In genomic region chr2:112713585-112713925, GRCh38 we compare ENCODE assay signal across 14 cellular contexts. TPM values are rescaled to one million over a fixed set of nuclear protein-coding genes. Genes with fewer than 3 reads are reported as not detected.
"Had no signal": no experiment of that assay in that cellular context is flagged by ENCODE, and none has a peak within 500 bp of the region (broad histone marks: within the 10 kb centered on the region; RNA-seq: fewer than 3 reads in every experiment).

No MANE protein-coding gene starts in this region.

- H3K27me3 ChIP-seq: pancreas, tibial nerve, vagina had no signal

- H3K4me3 ChIP-seq: mucosa of descending colon, pancreas, tibial nerve, vagina had no signal

- DNase-seq: mucosa of descending colon, pancreas, T-helper 17 cell had no signal

- H3K4me1 Mint-ChIP-seq: activated naive CD4-positive, alpha-beta T cell treated with anti-CD3 and anti-CD28 coated beads, Interleukin-2, amount 50 U/mL, for 24 hours had no signal

- H3K27ac Mint-ChIP-seq: activated CD8-positive, alpha-beta T cell treated with anti-CD3 and anti-CD28 coated beads for 36 hours had no signal

- H3K9me3 ChIP-seq: mucosa of descending colon, pancreas, tibial nerve, vagina had no signal

- H3K4me3 Mint-ChIP-seq: activated CD8-positive, alpha-beta T cell treated with anti-CD3 and anti-CD28 coated beads for 36 hours; activated naive CD4-positive, alpha-beta T cell treated with anti-CD3 and anti-CD28 coated beads, Interleukin-2, amount 50 U/mL, for 24 hours; brain; T-helper 17 cell had no signal

- H3K27ac ChIP-seq: pancreas, tibial nerve, vagina had no signal

- H3K4me1 ChIP-seq: pancreas, tibial nerve, vagina had no signal

- H3K36me3 ChIP-seq: pancreas, tibial nerve, vagina had no signal

- ATAC-seq: pancreas, SK-N-SH treated with all-trans-retinoic acid at 6 μM for 48 hours, T-helper 17 cell had no signal

- H3K36me3 Mint-ChIP-seq: activated naive CD4-positive, alpha-beta T cell treated with anti-CD3 and anti-CD28 coated beads, Interleukin-2, amount 50 U/mL, for 24 hours; brain had no signal

- H3K9me3 Mint-ChIP-seq: activated naive CD4-positive, alpha-beta T cell treated with anti-CD3 and anti-CD28 coated beads, Interleukin-2, amount 50 U/mL, for 24 hours had no signal

RNA-seq across cellular contexts. Expression of gene NT5DC4, which starts 7.3 kb away (rescaled TPM):
- total RNA-seq: activated CD8-positive, alpha-beta T cell treated with anti-CD3 and anti-CD28 coated beads for 36 hours; dermis microvascular lymphatic vessel endothelial cell; esophagus mucosa; lung microvascular endothelial cell; mucosa of descending colon; skeletal muscle tissue; subcutaneous adipose tissue; T-helper 17 cell; tibial nerve; vagina had no signal

RNA-seq across cellular contexts. Expression of gene CKAP2L, which starts 50.9 kb away (rescaled TPM):
- total RNA-seq: tibial nerve had no signal
